Comparison of ENCODE assay signal across 25 cellular contexts in genomic region chr14:51116682-51117081, GRCh38.
"Had no signal": no experiment of that assay in that cellular context is flagged by ENCODE, and none has a peak within 500 bp of the region (broad histone marks: within the 10 kb centered on the region; RNA-seq: fewer than 3 reads in every experiment).

No MANE protein-coding gene starts in this region.

- H3K4me1 Mint-ChIP-seq: memory B cell, natural killer cell had no signal

- DNase-seq: dorsolateral prefrontal cortex; effector CD4-positive, alpha-beta T cell; foreskin keratinocyte; heart left ventricle; kidney; natural killer cell; occipital lobe; ovary; posterior cingulate gyrus; psoas muscle; right cardiac atrium; sigmoid colon; stimulated activated CD4-positive, alpha-beta T cell treated with anti-CD3 and anti-CD28 coated beads, Interleukin-2, amount 100 ng/mL, for 24 hours; stimulated activated CD4-positive, alpha-beta T cell treated with anti-CD3 and anti-CD28 coated beads, Interleukin-4, amount 100 ng/mL, for 24 hours; stimulated activated naive CD4-positive, alpha-beta T cell treated with Interleukin-2 at 50 U/mL for 16 hours; stomach; thyroid gland; trophoblast cell had no signal

- H3K27me3 Mint-ChIP-seq: memory B cell had no signal

- ATAC-seq: foreskin keratinocyte; gastroesophageal sphincter; heart left ventricle; left lobe of liver; natural killer cell; psoas muscle; right cardiac atrium; stimulated activated effector memory CD8-positive, alpha-beta T cell treated with anti-CD3 and anti-CD28 coated beads, Interleukin-12 subunit alpha, Interleukin-12 subunit beta, amount 100 ng/mL, for 72 hours had no signal

- H3K9me3 Mint-ChIP-seq: memory B cell; natural killer cell; stimulated activated effector memory CD8-positive, alpha-beta T cell treated with anti-CD3 and anti-CD28 coated beads, Interleukin-12 subunit alpha, Interleukin-12 subunit beta, amount 100 ng/mL, for 72 hours had no signal

- H3K27ac Mint-ChIP-seq: memory B cell; natural killer cell; stimulated activated effector memory CD8-positive, alpha-beta T cell treated with anti-CD3 and anti-CD28 coated beads, Interleukin-12 subunit alpha, Interleukin-12 subunit beta, amount 100 ng/mL, for 72 hours had no signal

- H3K27ac ChIP-seq: epithelial cell of prostate, esophagus muscularis mucosa, foreskin keratinocyte, gastroesophageal sphincter, heart left ventricle, hepatocyte, ovary, psoas muscle, sigmoid colon, stomach, thyroid gland had no signal

- H3K36me3 Mint-ChIP-seq: memory B cell; natural killer cell; stimulated activated effector memory CD8-positive, alpha-beta T cell treated with anti-CD3 and anti-CD28 coated beads, Interleukin-12 subunit alpha, Interleukin-12 subunit beta, amount 100 ng/mL, for 72 hours had no signal

- H3K4me3 Mint-ChIP-seq: memory B cell; natural killer cell; stimulated activated effector memory CD8-positive, alpha-beta T cell treated with anti-CD3 and anti-CD28 coated beads, Interleukin-12 subunit alpha, Interleukin-12 subunit beta, amount 100 ng/mL, for 72 hours had no signal
